Comparison of ENCODE assay signal across 1 cellular context in the genomic region with DNA sequence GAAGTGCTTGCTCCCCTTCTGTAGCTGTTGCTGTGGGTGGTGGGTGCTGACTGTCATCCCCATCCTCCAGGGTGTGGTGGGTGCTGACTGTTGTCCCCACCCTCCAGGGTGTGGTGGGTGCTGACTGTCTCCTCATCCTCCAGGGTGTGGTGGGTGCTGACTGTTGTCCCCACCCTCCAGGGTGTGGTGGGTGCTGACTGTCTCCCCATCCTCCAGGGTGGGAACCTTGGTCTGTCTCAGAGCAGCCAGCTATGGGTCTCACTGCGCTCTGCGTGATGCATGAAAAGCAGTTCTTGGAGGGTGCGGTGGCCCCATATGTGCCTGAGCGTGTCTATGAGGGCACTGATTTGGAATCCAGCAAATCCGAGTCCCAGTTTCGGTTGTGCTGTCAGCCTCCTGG.
TF ChIP-seq lines count a peak whose summit lies in the region.

No MANE protein-coding gene starts in this region.

TF ChIP-seq in HepG2, 621 proteins besides CTCF, POLR2A, EP300 and RAD21 (continued from another document):
- TF ChIP-seq, protein P1, sequence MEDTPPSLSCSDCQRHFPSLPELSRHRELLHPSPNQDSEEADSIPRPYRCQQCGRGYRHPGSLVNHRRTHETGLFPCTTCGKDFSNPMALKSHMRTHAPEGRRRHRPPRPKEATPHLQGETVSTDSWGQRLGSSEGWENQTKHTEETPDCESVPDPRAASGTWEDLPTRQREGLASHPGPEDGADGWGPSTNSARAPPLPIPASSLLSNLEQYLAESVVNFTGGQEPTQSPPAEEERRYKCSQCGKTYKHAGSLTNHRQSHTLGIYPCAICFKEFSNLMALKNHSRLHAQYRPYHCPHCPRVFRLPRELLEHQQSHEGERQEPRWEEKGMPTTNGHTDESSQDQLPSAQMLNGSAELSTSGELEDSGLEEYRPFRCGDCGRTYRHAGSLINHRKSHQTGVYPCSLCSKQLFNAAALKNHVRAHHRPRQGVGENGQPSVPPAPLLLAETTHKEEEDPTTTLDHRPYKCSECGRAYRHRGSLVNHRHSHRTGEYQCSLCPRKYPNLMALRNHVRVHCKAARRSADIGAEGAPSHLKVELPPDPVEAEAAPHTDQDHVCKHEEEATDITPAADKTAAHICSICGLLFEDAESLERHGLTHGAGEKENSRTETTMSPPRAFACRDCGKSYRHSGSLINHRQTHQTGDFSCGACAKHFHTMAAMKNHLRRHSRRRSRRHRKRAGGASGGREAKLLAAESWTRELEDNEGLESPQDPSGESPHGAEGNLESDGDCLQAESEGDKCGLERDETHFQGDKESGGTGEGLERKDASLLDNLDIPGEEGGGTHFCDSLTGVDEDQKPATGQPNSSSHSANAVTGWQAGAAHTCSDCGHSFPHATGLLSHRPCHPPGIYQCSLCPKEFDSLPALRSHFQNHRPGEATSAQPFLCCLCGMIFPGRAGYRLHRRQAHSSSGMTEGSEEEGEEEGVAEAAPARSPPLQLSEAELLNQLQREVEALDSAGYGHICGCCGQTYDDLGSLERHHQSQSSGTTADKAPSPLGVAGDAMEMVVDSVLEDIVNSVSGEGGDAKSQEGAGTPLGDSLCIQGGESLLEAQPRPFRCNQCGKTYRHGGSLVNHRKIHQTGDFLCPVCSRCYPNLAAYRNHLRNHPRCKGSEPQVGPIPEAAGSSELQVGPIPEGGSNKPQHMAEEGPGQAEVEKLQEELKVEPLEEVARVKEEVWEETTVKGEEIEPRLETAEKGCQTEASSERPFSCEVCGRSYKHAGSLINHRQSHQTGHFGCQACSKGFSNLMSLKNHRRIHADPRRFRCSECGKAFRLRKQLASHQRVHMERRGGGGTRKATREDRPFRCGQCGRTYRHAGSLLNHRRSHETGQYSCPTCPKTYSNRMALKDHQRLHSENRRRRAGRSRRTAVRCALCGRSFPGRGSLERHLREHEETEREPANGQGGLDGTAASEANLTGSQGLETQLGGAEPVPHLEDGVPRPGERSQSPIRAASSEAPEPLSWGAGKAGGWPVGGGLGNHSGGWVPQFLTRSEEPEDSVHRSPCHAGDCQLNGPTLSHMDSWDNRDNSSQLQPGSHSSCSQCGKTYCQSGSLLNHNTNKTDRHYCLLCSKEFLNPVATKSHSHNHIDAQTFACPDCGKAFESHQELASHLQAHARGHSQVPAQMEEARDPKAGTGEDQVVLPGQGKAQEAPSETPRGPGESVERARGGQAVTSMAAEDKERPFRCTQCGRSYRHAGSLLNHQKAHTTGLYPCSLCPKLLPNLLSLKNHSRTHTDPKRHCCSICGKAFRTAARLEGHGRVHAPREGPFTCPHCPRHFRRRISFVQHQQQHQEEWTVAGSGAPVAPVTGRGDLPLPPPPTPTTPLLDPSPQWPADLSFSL (CRISPR knock-in tag; IDR thresholded peaks at IDR 0.05) = no peak
